In genomic region chr19:24057144-24057543, GRCh38 we compare ENCODE assay signal across 34 cellular contexts.
"Had no signal": no experiment of that assay in that cellular context is flagged by ENCODE, and none has a peak within 500 bp of the region (broad histone marks: within the 10 kb centered on the region; RNA-seq: fewer than 3 reads in every experiment).

No MANE protein-coding gene starts in this region.

- ATAC-seq: activated CD8-positive, alpha-beta T cell treated with anti-CD3 and anti-CD28 coated beads for 36 hours; activated T-cell treated with anti-CD3 and anti-CD28 coated beads, Interleukin-2, amount 50 U/mL, for 4 hours had no signal

- H3K27me3 ChIP-seq: brain microvascular endothelial cell, Peyer's patch, SJSA1 had no signal

- H3K27ac ChIP-seq: brain microvascular endothelial cell, Peyer's patch, SJSA1, VCaP had no signal

- H3K27ac Mint-ChIP-seq: activated B cell treated with CpG ODN at 0.5 μM for 24 hours; activated CD8-positive, alpha-beta T cell treated with anti-CD3 and anti-CD28 coated beads for 36 hours; activated naive CD8-positive, alpha-beta T cell treated with anti-CD3 and anti-CD28 coated beads for 36 hours; T-helper 1 cell treated with Interleukin-12 subunit alpha and Interleukin-12 subunit beta and Interleukin-4 antibody, amounts not matched to agents 30 μg/mL and 1 μg/mL, for 36 hours; T-helper 2 cell treated with Interferon-gamma antibody and Interleukin-4, amounts not matched to agents 5 μg/mL and 100 μg/mL, for 36 hours had no signal

- H3K4me1 ChIP-seq: Peyer's patch had no signal

- DNase-seq: activated B cell treated with CpG ODN at 0.5 μM for 24 hours; activated CD4-positive, alpha-beta T cell treated with anti-CD3 and anti-CD28 coated beads for 4 hours; activated CD4-positive, alpha-beta T cell treated with anti-CD3 and anti-CD28 coated beads, Interleukin-2, amount 50 U/mL, for 4 hours; activated CD4-positive, CD25-positive, alpha-beta regulatory T cell treated with anti-CD3 and anti-CD28 coated beads, Interleukin-2, amount 50 U/mL, for 72 hours; activated CD8-positive, alpha-beta T cell treated with anti-CD3 and anti-CD28 coated beads for 36 hours; activated effector memory CD4-positive, alpha-beta T cell treated with anti-CD3 and anti-CD28 coated beads, Interleukin-2, amount 50 U/mL, for 16 hours; activated naive CD4-positive, alpha-beta T cell; activated naive CD4-positive, alpha-beta T cell treated with anti-CD3 and anti-CD28 coated beads, Interleukin-2, amount 50 U/mL, for 16 hours; activated naive CD8-positive, alpha-beta T cell treated with anti-CD3 and anti-CD28 coated beads for 36 hours; activated T-cell treated with anti-CD3 and anti-CD28 coated beads, Interleukin-2, amount 50 U/mL, for 4 hours; amniotic stem cell; aorta; brain microvascular endothelial cell; central memory CD4-positive, alpha-beta T cell; Kasumi-1; KG1; MM.1S; MV-4-11; NCI-H1092 treated with DMSO at 0.1 percent for 48 hours; NCI-H1417; NCI-H187 treated with DMSO at 0.1 percent for 48 hours; NCI-H2081; NCI-H2171 treated with DMSO at 0.1 percent for 48 hours; NCI-H2227 treated with DMSO at 0.1 percent for 48 hours; NCI-H446; NCI-H510A treated with DMSO at 0.1 percent for 48 hours; Peyer's patch; RPMI8226; SHP77 treated with DMSO at 0.1 percent for 48 hours; SK-N-SH had no signal

- H3K27me3 Mint-ChIP-seq: activated B cell treated with CpG ODN at 0.5 μM for 24 hours; activated CD8-positive, alpha-beta T cell treated with anti-CD3 and anti-CD28 coated beads for 36 hours; activated naive CD8-positive, alpha-beta T cell treated with anti-CD3 and anti-CD28 coated beads for 36 hours had no signal

- H3K4me3 ChIP-seq: Peyer's patch, SJSA1 had no signal

- H3K9ac ChIP-seq: SK-N-SH had no signal

- H3K4me3 Mint-ChIP-seq: activated B cell treated with CpG ODN at 0.5 μM for 24 hours; activated CD8-positive, alpha-beta T cell treated with anti-CD3 and anti-CD28 coated beads for 36 hours; activated naive CD8-positive, alpha-beta T cell treated with anti-CD3 and anti-CD28 coated beads for 36 hours; activated T-cell treated with anti-CD3 and anti-CD28 coated beads, Interleukin-2, amount 50 U/mL, for 4 hours; T-helper 1 cell treated with Interleukin-12 subunit alpha and Interleukin-12 subunit beta and Interleukin-4 antibody, amounts not matched to agents 30 μg/mL and 1 μg/mL, for 36 hours; T-helper 2 cell treated with Interferon-gamma antibody and Interleukin-4, amounts not matched to agents 5 μg/mL and 100 μg/mL, for 36 hours had no signal

- H3K4me2 ChIP-seq: SK-N-SH had no signal

- H3K4me1 Mint-ChIP-seq: activated B cell treated with CpG ODN at 0.5 μM for 24 hours had no signal

- H3K9me3 ChIP-seq: Peyer's patch, SJSA1, SK-N-SH had no signal

- H3K9me3 Mint-ChIP-seq: activated B cell treated with CpG ODN at 0.5 μM for 24 hours; activated CD8-positive, alpha-beta T cell treated with anti-CD3 and anti-CD28 coated beads for 36 hours; activated naive CD8-positive, alpha-beta T cell treated with anti-CD3 and anti-CD28 coated beads for 36 hours; activated T-cell treated with anti-CD3 and anti-CD28 coated beads, Interleukin-2, amount 50 U/mL, for 4 hours; T-helper 1 cell treated with Interleukin-12 subunit alpha and Interleukin-12 subunit beta and Interleukin-4 antibody, amounts not matched to agents 30 μg/mL and 1 μg/mL, for 36 hours; T-helper 2 cell treated with Interferon-gamma antibody and Interleukin-4, amounts not matched to agents 5 μg/mL and 100 μg/mL, for 36 hours had no signal
